1 cellular context compared by ENCODE assay signal in genomic region chr10:93566435-93567276, GRCh38.
TF ChIP-seq lines count a peak whose summit lies in the region.

FFAR4 (plus strand) TSS chr10:93566665; CDS start chr10:93566721, 56 bp downstream.

TF ChIP-seq in H1, 55 proteins besides CTCF, POLR2A, EP300 and RAD21 (continued from another document):
- TF ChIP-seq, protein P1, sequence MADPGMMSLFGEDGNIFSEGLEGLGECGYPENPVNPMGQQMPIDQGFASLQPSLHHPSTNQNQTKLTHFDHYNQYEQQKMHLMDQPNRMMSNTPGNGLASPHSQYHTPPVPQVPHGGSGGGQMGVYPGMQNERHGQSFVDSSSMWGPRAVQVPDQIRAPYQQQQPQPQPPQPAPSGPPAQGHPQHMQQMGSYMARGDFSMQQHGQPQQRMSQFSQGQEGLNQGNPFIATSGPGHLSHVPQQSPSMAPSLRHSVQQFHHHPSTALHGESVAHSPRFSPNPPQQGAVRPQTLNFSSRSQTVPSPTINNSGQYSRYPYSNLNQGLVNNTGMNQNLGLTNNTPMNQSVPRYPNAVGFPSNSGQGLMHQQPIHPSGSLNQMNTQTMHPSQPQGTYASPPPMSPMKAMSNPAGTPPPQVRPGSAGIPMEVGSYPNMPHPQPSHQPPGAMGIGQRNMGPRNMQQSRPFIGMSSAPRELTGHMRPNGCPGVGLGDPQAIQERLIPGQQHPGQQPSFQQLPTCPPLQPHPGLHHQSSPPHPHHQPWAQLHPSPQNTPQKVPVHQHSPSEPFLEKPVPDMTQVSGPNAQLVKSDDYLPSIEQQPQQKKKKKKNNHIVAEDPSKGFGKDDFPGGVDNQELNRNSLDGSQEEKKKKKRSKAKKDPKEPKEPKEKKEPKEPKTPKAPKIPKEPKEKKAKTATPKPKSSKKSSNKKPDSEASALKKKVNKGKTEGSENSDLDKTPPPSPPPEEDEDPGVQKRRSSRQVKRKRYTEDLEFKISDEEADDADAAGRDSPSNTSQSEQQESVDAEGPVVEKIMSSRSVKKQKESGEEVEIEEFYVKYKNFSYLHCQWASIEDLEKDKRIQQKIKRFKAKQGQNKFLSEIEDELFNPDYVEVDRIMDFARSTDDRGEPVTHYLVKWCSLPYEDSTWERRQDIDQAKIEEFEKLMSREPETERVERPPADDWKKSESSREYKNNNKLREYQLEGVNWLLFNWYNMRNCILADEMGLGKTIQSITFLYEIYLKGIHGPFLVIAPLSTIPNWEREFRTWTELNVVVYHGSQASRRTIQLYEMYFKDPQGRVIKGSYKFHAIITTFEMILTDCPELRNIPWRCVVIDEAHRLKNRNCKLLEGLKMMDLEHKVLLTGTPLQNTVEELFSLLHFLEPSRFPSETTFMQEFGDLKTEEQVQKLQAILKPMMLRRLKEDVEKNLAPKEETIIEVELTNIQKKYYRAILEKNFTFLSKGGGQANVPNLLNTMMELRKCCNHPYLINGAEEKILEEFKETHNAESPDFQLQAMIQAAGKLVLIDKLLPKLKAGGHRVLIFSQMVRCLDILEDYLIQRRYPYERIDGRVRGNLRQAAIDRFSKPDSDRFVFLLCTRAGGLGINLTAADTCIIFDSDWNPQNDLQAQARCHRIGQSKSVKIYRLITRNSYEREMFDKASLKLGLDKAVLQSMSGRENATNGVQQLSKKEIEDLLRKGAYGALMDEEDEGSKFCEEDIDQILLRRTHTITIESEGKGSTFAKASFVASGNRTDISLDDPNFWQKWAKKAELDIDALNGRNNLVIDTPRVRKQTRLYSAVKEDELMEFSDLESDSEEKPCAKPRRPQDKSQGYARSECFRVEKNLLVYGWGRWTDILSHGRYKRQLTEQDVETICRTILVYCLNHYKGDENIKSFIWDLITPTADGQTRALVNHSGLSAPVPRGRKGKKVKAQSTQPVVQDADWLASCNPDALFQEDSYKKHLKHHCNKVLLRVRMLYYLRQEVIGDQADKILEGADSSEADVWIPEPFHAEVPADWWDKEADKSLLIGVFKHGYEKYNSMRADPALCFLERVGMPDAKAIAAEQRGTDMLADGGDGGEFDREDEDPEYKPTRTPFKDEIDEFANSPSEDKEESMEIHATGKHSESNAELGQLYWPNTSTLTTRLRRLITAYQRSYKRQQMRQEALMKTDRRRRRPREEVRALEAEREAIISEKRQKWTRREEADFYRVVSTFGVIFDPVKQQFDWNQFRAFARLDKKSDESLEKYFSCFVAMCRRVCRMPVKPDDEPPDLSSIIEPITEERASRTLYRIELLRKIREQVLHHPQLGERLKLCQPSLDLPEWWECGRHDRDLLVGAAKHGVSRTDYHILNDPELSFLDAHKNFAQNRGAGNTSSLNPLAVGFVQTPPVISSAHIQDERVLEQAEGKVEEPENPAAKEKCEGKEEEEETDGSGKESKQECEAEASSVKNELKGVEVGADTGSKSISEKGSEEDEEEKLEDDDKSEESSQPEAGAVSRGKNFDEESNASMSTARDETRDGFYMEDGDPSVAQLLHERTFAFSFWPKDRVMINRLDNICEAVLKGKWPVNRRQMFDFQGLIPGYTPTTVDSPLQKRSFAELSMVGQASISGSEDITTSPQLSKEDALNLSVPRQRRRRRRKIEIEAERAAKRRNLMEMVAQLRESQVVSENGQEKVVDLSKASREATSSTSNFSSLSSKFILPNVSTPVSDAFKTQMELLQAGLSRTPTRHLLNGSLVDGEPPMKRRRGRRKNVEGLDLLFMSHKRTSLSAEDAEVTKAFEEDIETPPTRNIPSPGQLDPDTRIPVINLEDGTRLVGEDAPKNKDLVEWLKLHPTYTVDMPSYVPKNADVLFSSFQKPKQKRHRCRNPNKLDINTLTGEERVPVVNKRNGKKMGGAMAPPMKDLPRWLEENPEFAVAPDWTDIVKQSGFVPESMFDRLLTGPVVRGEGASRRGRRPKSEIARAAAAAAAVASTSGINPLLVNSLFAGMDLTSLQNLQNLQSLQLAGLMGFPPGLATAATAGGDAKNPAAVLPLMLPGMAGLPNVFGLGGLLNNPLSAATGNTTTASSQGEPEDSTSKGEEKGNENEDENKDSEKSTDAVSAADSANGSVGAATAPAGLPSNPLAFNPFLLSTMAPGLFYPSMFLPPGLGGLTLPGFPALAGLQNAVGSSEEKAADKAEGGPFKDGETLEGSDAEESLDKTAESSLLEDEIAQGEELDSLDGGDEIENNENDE (IDR thresholded peaks at IDR 0.05; ENCODE audit: insufficient replicate concordance, low read length) = no peak
- no peak for TF ChIP-seq CBX5 (IDR thresholded peaks at IDR 0.05; ENCODE audit: low read depth, low read length)
- no peak for TF ChIP-seq BACH1 (IDR thresholded peaks at IDR 0.05; ENCODE audit: low read length)
- no peak for TF ChIP-seq RXRA (IDR thresholded peaks at IDR 0.05; ENCODE audit: insufficient read depth, low read depth, low read length)
- peak; percentile 81 for TF ChIP-seq ASH2L (IDR thresholded peaks at IDR 0.05; ENCODE audit: low read length)
- TF ChIP-seq TCF12 (IDR thresholded peaks at IDR 0.05; ENCODE audit: low read depth, low read length) = no peak
- no peak for TF ChIP-seq ZNF274 (IDR thresholded peaks at IDR 0.05; ENCODE audit: borderline replicate concordance, extremely low read depth, low read length)
- no peak for TF ChIP-seq CHD2 (IDR thresholded peaks at IDR 0.05; ENCODE audit: low read length)
- peak; percentile 96 for TF ChIP-seq CEBPB (IDR thresholded peaks at IDR 0.05; ENCODE audit: low read depth, low read length)
- no peak; the same call in 1 of the 2 replicates for TF ChIP-seq PHF8 (conservative IDR thresholded peaks at IDR 0.05; ENCODE audit: low read depth, low read length)
- peak; percentile 99 for TF ChIP-seq SUZ12 (IDR thresholded peaks at IDR 0.05; ENCODE audit: low read length)
- TF ChIP-seq CBX8 (IDR thresholded peaks at IDR 0.05; ENCODE audit: borderline replicate concordance, low read depth, low read length) = no peak
- no peak; the same call in 1 of the 2 replicates for TF ChIP-seq RBBP5 (IDR thresholded peaks at IDR 0.05; ENCODE audit: borderline replicate concordance, low read depth, low read length)
- TF ChIP-seq KDM4A (IDR thresholded peaks at IDR 0.05; ENCODE audit: low read depth, low read length, severe bottlenecking) = peak; percentile 95
- no peak for TF ChIP-seq FOSL1 (IDR thresholded peaks at IDR 0.05; ENCODE audit: insufficient read depth, low read depth, low read length)
- 0 out of 4 replicates have a peak, but pooled peaks of 1 of the 2 experiments have one; percentile 53 for TF ChIP-seq SIN3A (conservative IDR thresholded peaks at IDR 0.05 in 1 of 2, IDR thresholded peaks at IDR 0.05 in 1 of 2; ENCODE audit: low read depth in 1 of 2, low read length in 2 of 2)
- TF ChIP-seq SAP30 (IDR thresholded peaks at IDR 0.05; ENCODE audit: insufficient read depth, insufficient replicate concordance, low read length) = no peak
- no peak for TF ChIP-seq SP2 (IDR thresholded peaks at IDR 0.05; ENCODE audit: low read length)
- no peak for TF ChIP-seq NRF1 (IDR thresholded peaks at IDR 0.05; ENCODE audit: low read depth, low read length)
- peak; percentile 76 for TF ChIP-seq CREB1 (IDR thresholded peaks at IDR 0.05)
- no peak for TF ChIP-seq ATF3 (IDR thresholded peaks at IDR 0.05; ENCODE audit: insufficient read depth, low read depth, low read length)
TF ChIP-seq in H1: peak in this region for 10.
